Comparison of ENCODE assay signal across 9 cellular contexts in the genomic region with DNA sequence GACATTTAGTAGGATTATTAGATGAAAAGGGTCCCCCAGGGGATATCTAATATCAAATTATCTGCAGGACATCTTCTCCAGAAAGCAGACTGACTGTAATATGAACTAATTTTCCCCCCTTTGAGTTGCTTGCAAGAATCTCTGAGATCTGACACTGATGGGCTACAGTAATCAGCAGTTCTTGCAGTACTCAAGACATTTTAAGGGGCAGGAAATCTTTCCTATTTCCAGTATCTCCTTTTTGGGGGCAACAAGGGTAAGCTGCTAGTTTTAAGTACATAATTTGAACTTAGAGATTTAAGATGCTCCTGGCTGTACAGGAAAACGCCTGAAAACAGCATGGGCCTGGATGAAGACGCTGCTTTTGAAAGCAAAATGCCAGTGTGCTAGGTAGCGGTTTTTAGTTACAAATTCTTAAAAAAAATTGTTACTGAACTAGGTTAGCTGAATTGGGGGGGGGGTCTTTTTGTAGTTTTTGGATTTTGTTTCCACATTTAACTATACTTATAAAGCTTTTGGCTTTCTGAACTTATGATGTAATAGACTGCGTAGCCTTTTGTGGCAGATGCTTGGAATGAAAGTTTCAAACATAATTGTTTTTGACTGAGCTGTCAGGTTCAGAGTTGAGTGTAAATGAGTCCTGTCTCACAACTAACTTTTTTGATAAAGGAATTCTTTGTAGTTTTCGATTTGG. TPM values are rescaled to one million over a fixed set of nuclear protein-coding genes. Genes with fewer than 3 reads are reported as not detected.
DNase-seq lines count a peak whose midpoint lies in the region; TF ChIP-seq lines count a peak whose summit lies in the region.
"Had no signal": no experiment of that assay in that cellular context is flagged by ENCODE, and none has a peak within 500 bp of the region (broad histone marks: within the 10 kb centered on the region; RNA-seq: fewer than 3 reads in every experiment).

No MANE protein-coding gene starts in this region.

- no peak for TF ChIP-seq CTCF in left ventricle myocardium inferior (IDR thresholded peaks at IDR 0.05; ENCODE audit: borderline replicate concordance)
- TF ChIP-seq CTCF in cardiac fibroblast (IDR thresholded peaks at IDR 0.05; ENCODE audit: low read depth, low read length) = no peak
- no peak for TF ChIP-seq CTCF in mesothelial cell of epicardium (IDR thresholded peaks at IDR 0.05; ENCODE audit: unreplicated experiment)
- TF ChIP-seq CTCF in uterus (IDR thresholded peaks at IDR 0.05) = no peak
- TF ChIP-seq CTCF in GM10248 (IDR thresholded peaks at IDR 0.05; ENCODE audit: control extremely low read depth, extremely low read depth, low read depth, missing control alignments) = no peak

- H3K4me3 Mint-ChIP-seq in mesothelial cell of epicardium = peak overlapping the region; percentile 92

- intact Hi-C loops in left ventricle myocardium inferior (cut with micrococcal nuclease) = loop anchor here (10.0 kb wide), 2 partner anchors 51 to 369 kb away; no protein-coding TSS in a partner anchor
- intact Hi-C loops in cardiac septum (cut with DNase I) = loop anchor here (2.0 to 5.0 kb wide), 3 partner anchors 123 to 408 kb away; no protein-coding TSS in a partner anchor
- intact Hi-C loops in uterus (cut with DNase I; ENCODE audit: low total_unique reads) = loop anchor here (10.0 kb wide), 1 partner anchor 169 kb away; no protein-coding TSS in a partner anchor

- peaks cover 70% of the 10 kb centered on the region for H3K4me1 ChIP-seq in left ventricle myocardium inferior
- peaks cover 0 to 10% of the 10 kb centered on the region in 2 donors for H3K4me1 ChIP-seq in uterus

- peaks cover 1% of the 10 kb centered on the region for H3K36me3 Mint-ChIP-seq in mesothelial cell of epicardium

- peak overlapping the region; percentile 95 for H3K4me3 ChIP-seq in left ventricle myocardium inferior
- peak overlapping the region; percentile 74 to 93 for H3K4me3 ChIP-seq in cardiac fibroblast (replicated peaks in 1 of 2; ENCODE audit: low read depth in 2 of 2, low read length in 2 of 2)
- H3K4me3 ChIP-seq in uterus = peak overlapping the region; percentile 85 to 92

- CTCF ChIA-PET in GM10248 (lab: Yijun Ruan, JAX) = interaction anchor here (0.6 kb wide), 1 partner anchor 285 kb away, joined by 3 read pairs; no protein-coding TSS in a partner anchor

- peak overlapping the region; percentile 94 for H3K27ac Mint-ChIP-seq in mesothelial cell of epicardium

- POLR2A ChIA-PET in GM10248 (lab: Yijun Ruan, JAX) = interaction anchor here (0.6 to 0.7 kb wide), 2 partner anchors 8 to 486 kb away, joined by 4 to 9 read pairs; no protein-coding TSS in a partner anchor

- no peaks in the 10 kb centered on the region for H3K27me3 Mint-ChIP-seq in mesothelial cell of epicardium (ENCODE audit: low read depth)

- TF ChIP-seq POLR2A in uterus (IDR thresholded peaks at IDR 0.05) = no peak

- H3K27me3 ChIP-seq in left ventricle myocardium inferior (ENCODE audit: low read depth) (no peaks in the 10 kb centered on the region), uterus (no peaks in the 10 kb centered on the region)

- H3K36me3 ChIP-seq in left ventricle myocardium inferior (no peaks in the 10 kb centered on the region), uterus (no peaks in the 10 kb centered on the region)
- H3K36me3 ChIP-seq: BLaER1 treated with 17β-estradiol and CSF1 and Interleukin-3, amounts not matched to agents 10 nM and 100 nM had no signal

- H3K9me3 Mint-ChIP-seq in mesothelial cell of epicardium = no peaks in the 10 kb centered on the region

- H3K9me3 ChIP-seq in left ventricle myocardium inferior (replicated peaks) = no peaks in the 10 kb centered on the region
- no peaks in the 10 kb centered on the region for H3K9me3 ChIP-seq in uterus
- H3K9me3 ChIP-seq: BLaER1 treated with 17β-estradiol and CSF1 and Interleukin-3, amounts not matched to agents 10 nM and 100 nM had no signal

- no peak for DNase-seq in left ventricle myocardium inferior
- DNase-seq in cardiac septum (ENCODE audit: low spot score) = no peak
- peak in 1 of 2 donors; percentile 46 for DNase-seq in cardiac fibroblast (ENCODE audit: low read depth in 2 of 2)
- DNase-seq in mesothelial cell of epicardium (ENCODE audit: low spot score in 2 of 2, unreplicated experiment in 2 of 2) = no peak
- no peak for DNase-seq in uterus
- DNase-seq in activated CD4-positive, CD25-positive, alpha-beta regulatory T cell treated with anti-CD3 and anti-CD28 coated beads, Interleukin-2, amount 50 U/mL, for 72 hours = no peak
- no peak for DNase-seq in GM10248 (ENCODE audit: extremely low spot score)
- DNase-seq in HT-29 (ENCODE audit: low spot score) = no peak

- peak overlapping the region; percentile 91 for H3K27ac ChIP-seq in left ventricle myocardium inferior (replicated peaks)
- peak overlapping the region; percentile 95 to 99 for H3K27ac ChIP-seq in uterus
- H3K27ac ChIP-seq: BLaER1 treated with 17β-estradiol and CSF1 and Interleukin-3, amounts not matched to agents 10 nM and 100 nM had no signal

- H3K4me1 Mint-ChIP-seq in mesothelial cell of epicardium = peaks cover 51% of the 10 kb centered on the region

RNA-seq across cellular contexts. Expression of a gene that starts 2.3 kb away (rescaled TPM):
- total RNA-seq in left ventricle myocardium inferior (7.7 TPM), cardiac septum (9.1 TPM), mesothelial cell of epicardium (43.4 to 51.8 TPM (median 46.6 TPM) in 3 replicates), uterus (100 to 1,000 TPM in 3 of 4 donors, 10 to 100 TPM in 1; 97.4 to 199 (median 134) TPM)
- total RNA-seq in HT-29 (2014; rRNA removed; shearing (Covaris generic)) = 0.23 and 1.2 TPM in 2 replicates
